ENCODE assay signal across 10 cellular contexts in the genomic region with DNA sequence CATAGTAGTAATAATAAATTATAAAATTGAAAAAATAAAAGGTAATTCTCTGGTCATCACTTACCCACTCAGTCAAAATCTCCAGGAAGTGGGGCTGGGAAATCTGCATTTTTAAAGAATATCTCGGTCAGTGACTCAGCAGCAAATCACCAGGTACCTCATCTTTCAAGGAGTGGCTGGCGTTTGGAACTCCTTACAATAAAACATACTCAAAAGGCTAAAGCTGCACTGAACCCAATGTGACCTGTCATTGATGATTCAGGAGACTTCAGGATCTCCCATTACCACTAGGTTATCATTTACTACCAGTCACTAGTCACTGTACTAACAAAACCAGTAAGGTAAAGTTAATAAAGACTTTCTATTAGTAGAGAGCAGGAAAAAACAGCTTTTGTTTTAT. TPM values are rescaled to one million over a fixed set of nuclear protein-coding genes. Genes with fewer than 3 reads are reported as not detected.
DNase-seq lines count a peak whose midpoint lies in the region; ATAC-seq and TF ChIP-seq lines count a peak whose summit lies in the region.
"Had no signal": no experiment of that assay in that cellular context is flagged by ENCODE, and none has a peak within 500 bp of the region (broad histone marks: within the 10 kb centered on the region; RNA-seq: fewer than 3 reads in every experiment).

No MANE protein-coding gene starts in this region.

- no peaks in the 10 kb centered on the region for H3K9me3 Mint-ChIP-seq in CD4-positive, alpha-beta memory T cell
- H3K9me3 Mint-ChIP-seq in activated T-helper 1 cell treated with anti-CD3 and anti-CD28 coated beads, Interleukin-12 subunit alpha, Interleukin-12 subunit beta, Interleukin-2, Interleukin-4 antibody, amounts not matched to agents 30 ng/mL and 10 ng/mL and 1 ng/mL, durations not matched to agents 14 hours and 24 hours and 36 hours = no peaks in the 10 kb centered on the region
- H3K9me3 Mint-ChIP-seq: activated CD4-positive, alpha-beta T cell treated with anti-CD3 and anti-CD28 coated beads, Interleukin-2, amount 10 ng/mL, durations not matched to agents 24 days and 14 days had no signal

- no peaks in the 10 kb centered on the region for H4K20me1 ChIP-seq in HCT116 (ENCODE audit: insufficient read depth)

- TF ChIP-seq RAD21 in HCT116 (IDR thresholded peaks at IDR 0.05; ENCODE audit: low read depth) = no peak

- H3K4me2 ChIP-seq in HCT116 (ENCODE audit: low read length) = peak overlapping the region; percentile 89

- POLR2A ChIA-PET in CD4-positive, alpha-beta memory T cell (lab: Charles Lee; ENCODE audit: partially characterized antibody) = interaction anchor here (0.8 to 4.0 kb wide), 8 partner anchors 10 to 452 kb away, joined by 3 to 27 read pairs (median 4); a partner anchor contains a TSS
- POLR2A ChIA-PET in HCT116 (lab: Charles Lee) = interaction anchor here (0.8 kb wide), 1 partner anchor 21 kb away, joined by 4 read pairs; a partner anchor contains a TSS

- H3K36me3 Mint-ChIP-seq in CD4-positive, alpha-beta memory T cell = peaks cover 0 to 18% of the 10 kb centered on the region in 2 donors
- H3K36me3 Mint-ChIP-seq in activated T-helper 1 cell treated with anti-CD3 and anti-CD28 coated beads, Interleukin-12 subunit alpha, Interleukin-12 subunit beta, Interleukin-2, Interleukin-4 antibody, amounts not matched to agents 30 ng/mL and 10 ng/mL and 1 ng/mL, durations not matched to agents 14 hours and 24 hours and 36 hours (ENCODE audit: low read depth) = peaks cover 11% of the 10 kb centered on the region

- peaks cover 70% of the 10 kb centered on the region for H3K79me2 ChIP-seq in HCT116 (ENCODE audit: insufficient read depth, low read length)

- ATAC-seq in HCT116 (peak; percentile 29), GM19467 (IDR thresholded peaks at IDR 0.05; ENCODE audit: unreplicated experiment) (no peak), GM18502 (IDR thresholded peaks at IDR 0.05; ENCODE audit: poor library complexity, unreplicated experiment) (no peak)

- no peak overlapping the region for H2AFZ ChIP-seq in HCT116 (ENCODE audit: low read depth, low read length, poor library complexity, severe bottlenecking)

- H3K9ac ChIP-seq in HCT116 (ENCODE audit: low read length) = peak overlapping the region; percentile 85

- H3K27ac Mint-ChIP-seq in CD4-positive, alpha-beta memory T cell = peak overlapping the region; percentile 55 to 99 (median 83)
- H3K27ac Mint-ChIP-seq in activated T-helper 1 cell treated with anti-CD3 and anti-CD28 coated beads, Interleukin-12 subunit alpha, Interleukin-12 subunit beta, Interleukin-2, Interleukin-4 antibody, amounts not matched to agents 30 ng/mL and 10 ng/mL and 1 ng/mL, durations not matched to agents 14 hours and 24 hours and 36 hours = peak overlapping the region; percentile 46

- no peak for DNase-seq in CD4-positive, alpha-beta memory T cell
- DNase-seq in HCT116 (ENCODE audit: low read depth, low spot score) (peak; percentile 81), kidney epithelial cell (ENCODE audit: low read depth) (peak; percentile 55), iPS-NIHi11 (ENCODE audit: low spot score) (no peak), NCI-H446 treated with DMSO at 0.1 percent for 48 hours (lab: John Stamatoyannopoulos, UW) (no peak)
- DNase-seq in activated T-helper 1 cell treated with anti-CD3 and anti-CD28 coated beads, Interleukin-12 subunit alpha, Interleukin-12 subunit beta, Interleukin-2, Interleukin-4 antibody, amounts not matched to agents 30 ng/mL and 10 ng/mL and 1 ng/mL, durations not matched to agents 14 hours and 24 hours and 36 hours (ENCODE audit: low spot score) = no peak
- DNase-seq: activated CD4-positive, alpha-beta T cell treated with anti-CD3 and anti-CD28 coated beads, Interleukin-2, amount 10 ng/mL, durations not matched to agents 24 days and 14 days; NCI-H1930 had no signal

- TF ChIP-seq CTCF in HCT116 (IDR thresholded peaks at IDR 0.05 in 2 of 3, conservative IDR thresholded peaks at IDR 0.05 in 1 of 3; ENCODE audit: borderline replicate concordance in 1 of 3, insufficient read depth in 1 of 3, low read depth in 2 of 3, low read length in 2 of 3) (no peak), kidney epithelial cell (IDR thresholded peaks at IDR 0.05; ENCODE audit: insufficient read depth, low read length, poor library complexity, severe bottlenecking) (no peak)

- TF ChIP-seq POLR2A in HCT116 (IDR thresholded peaks at IDR 0.05; ENCODE audit: borderline replicate concordance, extremely low read depth, insufficient read depth, insufficient read length) = no peak

- RAD21 ChIA-PET in HCT116 (lab: Charles Lee; ENCODE audit: low non-redundant PET in 1 of 2, low total read pairs in 2 of 2, uncharacterized antibody in 2 of 2, unreplicated experiment in 2 of 2) = no interaction called here

- H3K4me3 ChIP-seq in CD4-positive, alpha-beta memory T cell (ENCODE audit: low read length in 2 of 2) = no peak overlapping the region
- peak overlapping the region in 1 of 2 experiments; percentile 23; a peak in 2 of 4 replicates for H3K4me3 ChIP-seq in HCT116 (replicated peaks in 1 of 2; ENCODE audit: low read depth in 1 of 2, low read length in 2 of 2)
- H3K4me3 ChIP-seq in kidney epithelial cell (ENCODE audit: low read depth, low read length) = no peak overlapping the region

- H3K4me1 Mint-ChIP-seq in CD4-positive, alpha-beta memory T cell = peaks cover 49 to 82% (median 71%) of the 10 kb centered on the region in 4 donors
- peaks cover 81% of the 10 kb centered on the region for H3K4me1 Mint-ChIP-seq in activated T-helper 1 cell treated with anti-CD3 and anti-CD28 coated beads, Interleukin-12 subunit alpha, Interleukin-12 subunit beta, Interleukin-2, Interleukin-4 antibody, amounts not matched to agents 30 ng/mL and 10 ng/mL and 1 ng/mL, durations not matched to agents 14 hours and 24 hours and 36 hours (ENCODE audit: low read depth)

- H3K27me3 ChIP-seq in CD4-positive, alpha-beta memory T cell (ENCODE audit: insufficient read depth, low read length) = no peaks in the 10 kb centered on the region
- no peaks in the 10 kb centered on the region for H3K27me3 ChIP-seq in HCT116 (ENCODE audit: insufficient read depth, low read length)
- H3K27me3 ChIP-seq in kidney epithelial cell (ENCODE audit: control insufficient read depth, insufficient read depth, low read length) = no peaks in the 10 kb centered on the region

- BruUV-seq in HCT116 (replicated peaks; lab: Mats Ljungman, UMichigan) = no TSS peak

- H3K4me3 Mint-ChIP-seq in CD4-positive, alpha-beta memory T cell = peak overlapping the region in 7 of 8 donors; percentile 59 to 99 (median 69)
- no peak overlapping the region for H3K4me3 Mint-ChIP-seq in activated T-helper 1 cell treated with anti-CD3 and anti-CD28 coated beads, Interleukin-12 subunit alpha, Interleukin-12 subunit beta, Interleukin-2, Interleukin-4 antibody, amounts not matched to agents 30 ng/mL and 10 ng/mL and 1 ng/mL, durations not matched to agents 14 hours and 24 hours and 36 hours
- H3K4me3 Mint-ChIP-seq: activated CD4-positive, alpha-beta T cell treated with anti-CD3 and anti-CD28 coated beads, Interleukin-2, amount 10 ng/mL, durations not matched to agents 24 days and 14 days had no signal

- H3K27ac ChIP-seq in CD4-positive, alpha-beta memory T cell (ENCODE audit: low read depth, low read length) = peak overlapping the region; percentile 28
- H3K27ac ChIP-seq in HCT116 (ENCODE audit: low read depth, low read length) = peak overlapping the region; percentile 89

- no peaks in the 10 kb centered on the region for H3K36me3 ChIP-seq in CD4-positive, alpha-beta memory T cell (ENCODE audit: insufficient read depth, low read length)
- no peaks in the 10 kb centered on the region for H3K36me3 ChIP-seq in HCT116 (ENCODE audit: control insufficient read depth in 1 of 2, insufficient read depth in 2 of 2, low read length in 2 of 2)
- H3K36me3 ChIP-seq in kidney epithelial cell (ENCODE audit: control insufficient read depth, insufficient read depth, low read length) = no peaks in the 10 kb centered on the region

- intact Hi-C loops in CD4-positive, alpha-beta memory T cell (cut with micrococcal nuclease) = no loop called here
- intact Hi-C loops in HCT116 (cut with micrococcal nuclease) = no loop called here
- intact Hi-C loops in activated T-helper 1 cell treated with anti-CD3 and anti-CD28 coated beads, Interleukin-12 subunit alpha, Interleukin-12 subunit beta, Interleukin-2, Interleukin-4 antibody, amounts not matched to agents 30 ng/mL and 10 ng/mL and 1 ng/mL, durations not matched to agents 14 hours and 24 hours and 36 hours (cut with micrococcal nuclease) = no loop called here

- H3K27me3 Mint-ChIP-seq in CD4-positive, alpha-beta memory T cell = no peaks in the 10 kb centered on the region
- no peaks in the 10 kb centered on the region for H3K27me3 Mint-ChIP-seq in activated T-helper 1 cell treated with anti-CD3 and anti-CD28 coated beads, Interleukin-12 subunit alpha, Interleukin-12 subunit beta, Interleukin-2, Interleukin-4 antibody, amounts not matched to agents 30 ng/mL and 10 ng/mL and 1 ng/mL, durations not matched to agents 14 hours and 24 hours and 36 hours (ENCODE audit: insufficient read depth)
- H3K27me3 Mint-ChIP-seq: activated CD4-positive, alpha-beta T cell treated with anti-CD3 and anti-CD28 coated beads, Interleukin-2, amount 10 ng/mL, durations not matched to agents 24 days and 14 days had no signal

- CTCF ChIA-PET in CD4-positive, alpha-beta memory T cell (lab: Charles Lee; ENCODE audit: partially characterized antibody) = interaction anchor here (1.1 to 4.9 kb wide), 6 partner anchors 8 to 86 kb away, joined by 3 to 34 read pairs (median 4); a partner anchor contains a TSS
- CTCF ChIA-PET in HCT116 (lab: Charles Lee) = interaction anchor here (1.5 kb wide), 1 partner anchor 10 kb away, joined by 4 read pairs; no protein-coding TSS in a partner anchor

- H3K9me3 ChIP-seq in CD4-positive, alpha-beta memory T cell (ENCODE audit: control insufficient read depth in 1 of 2, low read length in 2 of 2) = no peaks in the 10 kb centered on the region
- no peaks in the 10 kb centered on the region for H3K9me3 ChIP-seq in HCT116 (ENCODE audit: control insufficient read depth in 1 of 2, insufficient read depth in 1 of 2, low read depth in 1 of 2, low read length in 2 of 2)

- H3K4me1 ChIP-seq in CD4-positive, alpha-beta memory T cell (ENCODE audit: insufficient read depth, low read length) = peaks cover 78% of the 10 kb centered on the region
- H3K4me1 ChIP-seq in HCT116 (ENCODE audit: control insufficient read depth in 1 of 2, insufficient read depth in 2 of 2, low read length in 2 of 2) = peaks cover 70 to 89% of the 10 kb centered on the region in 2 experiments

- no peaks in the 10 kb centered on the region for H3K9me2 ChIP-seq in HCT116 (ENCODE audit: insufficient read depth)

RNA-seq across cellular contexts. Expression of a gene that starts 21.5 kb away (rescaled TPM):
- 10 to 100 TPM; 72.1 to 82.3 TPM for total RNA-seq in CD4-positive, alpha-beta memory T cell
- 10 to 100 TPM; 48.3 to 51.0 TPM for polyA plus RNA-seq in CD4-positive, alpha-beta memory T cell
- total RNA-seq in HCT116 (2021; ENCODE audit: unreplicated experiment) = 40.3 TPM
- 24.8 and 30.1 TPM in 2 replicates for polyA plus RNA-seq in HCT116 (2012)
- 28.1 and 28.2 TPM in 2 replicates for total RNA-seq in activated T-helper 1 cell treated with anti-CD3 and anti-CD28 coated beads, Interleukin-12 subunit alpha, Interleukin-12 subunit beta, Interleukin-2, Interleukin-4 antibody, amounts not matched to agents 30 ng/mL and 10 ng/mL and 1 ng/mL, durations not matched to agents 14 hours and 24 hours and 36 hours
- 13.8 and 14.1 TPM in 2 replicates for total RNA-seq in kidney epithelial cell

RNA-seq across cellular contexts. Expression of a gene that starts 34.7 kb away (rescaled TPM):
- total RNA-seq in CD4-positive, alpha-beta memory T cell = 10 to 100 TPM; 21.5 to 29.2 TPM
- 10 to 100 TPM in 1 of 2 donors, 1 to 10 TPM in 1; 6.1 to 12.0 TPM for polyA plus RNA-seq in CD4-positive, alpha-beta memory T cell
- total RNA-seq in HCT116 (2021; ENCODE audit: unreplicated experiment) (12.9 TPM), kidney epithelial cell (13.7 and 18.4 TPM in 2 replicates)
- 7.7 and 8.3 TPM in 2 replicates for polyA plus RNA-seq in HCT116 (2012)
- 29.8 and 34.9 TPM in 2 replicates for total RNA-seq in activated T-helper 1 cell treated with anti-CD3 and anti-CD28 coated beads, Interleukin-12 subunit alpha, Interleukin-12 subunit beta, Interleukin-2, Interleukin-4 antibody, amounts not matched to agents 30 ng/mL and 10 ng/mL and 1 ng/mL, durations not matched to agents 14 hours and 24 hours and 36 hours

RNA-seq across cellular contexts. Expression of a gene that starts 36.4 kb away (rescaled TPM):
- not detected for total RNA-seq in CD4-positive, alpha-beta memory T cell
- polyA plus RNA-seq in CD4-positive, alpha-beta memory T cell = not detected
- total RNA-seq in HCT116 (2021; ENCODE audit: unreplicated experiment) (not detected), kidney epithelial cell (not detected in 2 replicates)
- polyA plus RNA-seq in HCT116 (2012) = 0.05 and 0.08 TPM in 2 replicates
- not detected in 2 replicates for total RNA-seq in activated T-helper 1 cell treated with anti-CD3 and anti-CD28 coated beads, Interleukin-12 subunit alpha, Interleukin-12 subunit beta, Interleukin-2, Interleukin-4 antibody, amounts not matched to agents 30 ng/mL and 10 ng/mL and 1 ng/mL, durations not matched to agents 14 hours and 24 hours and 36 hours
- total RNA-seq: activated CD4-positive, alpha-beta T cell treated with anti-CD3 and anti-CD28 coated beads, Interleukin-2, amount 10 ng/mL, durations not matched to agents 24 days and 14 days had no signal

RNA-seq across cellular contexts. Expression of a gene that starts 57.1 kb away (rescaled TPM):
- 10 to 100 TPM; 20.1 to 20.5 TPM for total RNA-seq in CD4-positive, alpha-beta memory T cell
- polyA plus RNA-seq in CD4-positive, alpha-beta memory T cell = 1 to 10 TPM; 4.4 to 4.8 TPM
- 55.5 TPM for total RNA-seq in HCT116 (2021; ENCODE audit: unreplicated experiment)
- polyA plus RNA-seq in HCT116 (2012) = 30.0 and 31.6 TPM in 2 replicates
- 51.1 and 54.4 TPM in 2 replicates for total RNA-seq in activated T-helper 1 cell treated with anti-CD3 and anti-CD28 coated beads, Interleukin-12 subunit alpha, Interleukin-12 subunit beta, Interleukin-2, Interleukin-4 antibody, amounts not matched to agents 30 ng/mL and 10 ng/mL and 1 ng/mL, durations not matched to agents 14 hours and 24 hours and 36 hours
- 19.3 and 29.7 TPM in 2 replicates for total RNA-seq in kidney epithelial cell

Comparison
In these comparisons a context has a peak if more than half of its experiments do, and no peak if none do; other contexts are left out.
1. DNase-seq: peak in HCT116 (single experiment) and kidney epithelial cell (single experiment); none in CD4-positive, alpha-beta memory T cell (0 of 5), activated T-helper 1 cell treated with anti-CD3 and anti-CD28 coated beads, Interleukin-12 subunit alpha, Interleukin-12 subunit beta, Interleukin-2, Interleukin-4 antibody, amounts not matched to agents 30 ng/mL and 10 ng/mL and 1 ng/mL, durations not matched to agents 14 hours and 24 hours and 36 hours (single experiment), iPS-NIHi11 (single experiment) and NCI-H446 treated with DMSO at 0.1 percent for 48 hours (single experiment).